Comparison of ENCODE assay signal across 31 cellular contexts in the genomic region with DNA sequence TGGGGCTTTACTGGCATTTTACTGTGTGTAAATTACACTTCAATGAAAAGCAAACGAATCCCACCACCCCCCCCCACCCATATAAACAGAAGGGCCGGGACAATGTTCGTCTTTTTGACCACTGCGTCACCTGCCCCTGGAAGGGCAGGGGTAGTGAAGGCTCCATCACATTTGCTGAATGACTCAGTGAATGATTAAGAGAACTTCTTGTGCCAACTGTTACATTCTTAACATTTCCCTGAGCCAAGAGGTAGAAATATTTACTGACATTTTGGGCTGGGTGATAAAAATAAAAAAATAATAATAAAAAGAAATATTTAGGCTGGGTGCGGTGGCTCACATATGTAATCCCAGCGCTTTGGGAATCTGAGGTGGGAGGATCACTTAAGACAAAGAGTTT. TPM values are rescaled to one million over a fixed set of nuclear protein-coding genes. Genes with fewer than 3 reads are reported as not detected.
A peak's percentile ranks its signal among the peaks of the same experiment; 100 is the strongest.
DNase-seq lines count a peak whose midpoint lies in the region; ATAC-seq, FAIRE-seq and TF ChIP-seq lines count a peak whose summit lies in the region.
"Had no signal": no experiment of that assay in that cellular context is flagged by ENCODE, and none has a peak within 500 bp of the region (broad histone marks: within the 10 kb centered on the region; RNA-seq: fewer than 3 reads in every experiment).

No MANE protein-coding gene starts in this region.

- H3K27me3 ChIP-seq in breast epithelium (no peaks in the 10 kb centered on the region), Karpas-422 (ENCODE audit: low read length) (no peaks in the 10 kb centered on the region)
- H3K27me3 ChIP-seq: adrenal gland, BLaER1, gastrocnemius medialis, stomach had no signal

- TF ChIP-seq POLR2A in breast epithelium (IDR thresholded peaks at IDR 0.05) (no peak), GM12891 (IDR thresholded peaks at IDR 0.05; ENCODE audit: low read depth, low read length) (no peak)

- no peaks in the 10 kb centered on the region for H3K9me2 ChIP-seq in Karpas-422 (replicated peaks; ENCODE audit: insufficient read depth, low read length)

- intact Hi-C loops in MCF 10A (cut with micrococcal nuclease) (no loop called here), breast epithelium (cut with DNase I; ENCODE audit: low total_unique reads) (no loop called here)

- no peaks in the 10 kb centered on the region for H3K79me2 ChIP-seq in Karpas-422 (ENCODE audit: low read length)

- no peaks in the 10 kb centered on the region for H3K27me3 Mint-ChIP-seq in MCF 10A (ENCODE audit: insufficient read depth, unreplicated experiment)

- TF ChIP-seq CTCF in MCF 10A (IDR thresholded peaks at IDR 0.05; ENCODE audit: unreplicated experiment) = no peak
- TF ChIP-seq CTCF in breast epithelium (IDR thresholded peaks at IDR 0.05) = no peak

- no peak for FAIRE-seq in GM12891 (lab: Jason Lieb, UNC)
- FAIRE-seq: endothelial cell of umbilical vein, GM19239, kidney had no signal

- H3K4me3 ChIP-seq in breast epithelium (no peak overlapping the region), Karpas-422 (ENCODE audit: low read length) (no peak overlapping the region)
- H3K4me3 ChIP-seq: adrenal gland, BLaER1, gastrocnemius medialis, stomach had no signal

- H3K9me3 Mint-ChIP-seq in MCF 10A (ENCODE audit: unreplicated experiment) = no peaks in the 10 kb centered on the region
- H3K9me3 Mint-ChIP-seq: activated B cell treated with CpG ODN at 0.5 μM for 24 hours had no signal

- no peak overlapping the region for H3K4me3 Mint-ChIP-seq in MCF 10A (ENCODE audit: unreplicated experiment)
- H3K4me3 Mint-ChIP-seq: activated B cell treated with CpG ODN at 0.5 μM for 24 hours had no signal

- H3K9me3 ChIP-seq in breast epithelium (no peaks in the 10 kb centered on the region), Karpas-422 (ENCODE audit: low read length) (no peaks in the 10 kb centered on the region)
- H3K9me3 ChIP-seq: adrenal gland, BLaER1, gastrocnemius medialis, stomach had no signal

- DNase-seq in MCF 10A (ENCODE audit: unreplicated experiment) (peak; percentile 55), breast epithelium (ENCODE audit: low spot score in 2 of 2) (no peak), astrocyte of the hippocampus (ENCODE audit: low read depth, low spot score) (peak; percentile 65), iris pigment epithelial cell (ENCODE audit: low read depth) (peak; percentile 38), UCSD-AML1 (lab: John Stamatoyannopoulos, UW; ENCODE audit: unreplicated experiment) (no peak), Karpas-422 (no peak), GM12891 (ENCODE audit: insufficient read length, low spot score) (no peak)
- DNase-seq: 8988T; activated B cell treated with CpG ODN at 0.5 μM for 24 hours; activated CD4-positive, alpha-beta T cell treated with anti-CD3 and anti-CD28 coated beads, Interleukin-2, amount 50 U/mL, for 48 hours; activated gamma-delta T cell; adrenal gland; caudate nucleus; COR-L47; DND-41; gastrocnemius medialis; kidney; mammary epithelial cell; NCI-H1417; NCI-H2107; NCI-H524; NK-92 treated with Interleukin-12 subunit alpha and Interleukin-12 subunit beta, amount 100 ng/mL, for 24 hours; nucleus accumbens; right cardiac atrium; stomach; trophoblast cell had no signal

- no peak for ATAC-seq in HG03354 (IDR thresholded peaks at IDR 0.05; ENCODE audit: poor library complexity, severe bottlenecking, unreplicated experiment)
- ATAC-seq: gastrocnemius medialis, right cardiac atrium had no signal

- POLR2A ChIA-PET in MCF 10A (lab: Yijun Ruan, JAX) = interaction anchor here (0.9 to 1.2 kb wide), 4 partner anchors 34 to 106 kb away, joined by 3 to 4 read pairs (median 3); a partner anchor contains a TSS

- no peaks in the 10 kb centered on the region for H4K20me1 ChIP-seq in Karpas-422 (ENCODE audit: insufficient read depth, low read depth, low read length)
- H4K20me1 ChIP-seq: BLaER1 had no signal

- no peak overlapping the region for H2AFZ ChIP-seq in Karpas-422 (ENCODE audit: low read length)

- H3K4me1 ChIP-seq in breast epithelium (no peaks in the 10 kb centered on the region), Karpas-422 (ENCODE audit: low read length) (no peaks in the 10 kb centered on the region)
- H3K4me1 ChIP-seq: adrenal gland, gastrocnemius medialis had no signal

- CTCF ChIA-PET in MCF 10A (lab: Yijun Ruan, JAX) = interaction anchor here (1.1 kb wide), 1 partner anchor 80 kb away, joined by 3 read pairs; no protein-coding TSS in a partner anchor

- H3K36me3 Mint-ChIP-seq in MCF 10A (ENCODE audit: insufficient read depth, unreplicated experiment) = no peaks in the 10 kb centered on the region

- no peak overlapping the region for H3K4me2 ChIP-seq in Karpas-422 (ENCODE audit: low read depth, low read length, poor library complexity, severe bottlenecking)
- H3K4me2 ChIP-seq: BLaER1 had no signal

- H3K27ac Mint-ChIP-seq in MCF 10A (ENCODE audit: low read depth, unreplicated experiment) = peak overlapping the region; percentile 88
- H3K27ac Mint-ChIP-seq: activated B cell treated with CpG ODN at 0.5 μM for 24 hours had no signal

- BruUV-seq in MCF 10A (replicated peaks; lab: Mats Ljungman, UMichigan) = no TSS peak

- H3K36me3 ChIP-seq in breast epithelium (no peaks in the 10 kb centered on the region), Karpas-422 (ENCODE audit: insufficient read depth, low read length) (no peaks in the 10 kb centered on the region)
- H3K36me3 ChIP-seq: adrenal gland, BLaER1, gastrocnemius medialis, stomach had no signal

- H3K4me1 Mint-ChIP-seq in MCF 10A (ENCODE audit: insufficient read depth, unreplicated experiment) = peaks cover 11% of the 10 kb centered on the region
- H3K4me1 Mint-ChIP-seq: activated B cell treated with CpG ODN at 0.5 μM for 24 hours had no signal

- H3K9ac ChIP-seq in Karpas-422 (ENCODE audit: low read length) = no peak overlapping the region
- H3K9ac ChIP-seq: BLaER1 had no signal

- H3K27ac ChIP-seq in breast epithelium = no peak overlapping the region
- H3K27ac ChIP-seq in Karpas-422 (ENCODE audit: low read length) = no peak overlapping the region
- H3K27ac ChIP-seq: adrenal gland, BLaER1, gastrocnemius medialis, stomach had no signal

TF ChIP-seq in GM12891, 5 proteins besides CTCF, POLR2A, EP300 and RAD21:
- TF ChIP-seq SPI1 (IDR thresholded peaks at IDR 0.05; ENCODE audit: low read depth, low read length) (no peak), TAF1 (IDR thresholded peaks at IDR 0.05; ENCODE audit: low read depth, low read length) (no peak), POU2F2 (IDR thresholded peaks at IDR 0.05; ENCODE audit: low read depth, low read length) (no peak), PAX5 (IDR thresholded peaks at IDR 0.05; ENCODE audit: insufficient read depth, low read length, severe bottlenecking) (no peak), POLR2AphosphoS5 (IDR thresholded peaks at IDR 0.05; ENCODE audit: low read depth, low read length) (no peak)

RNA-seq across cellular contexts. Expression of a gene that starts 24.1 kb away (rescaled TPM):
- total RNA-seq in MCF 10A (2022) (not detected in 2 replicates), breast epithelium (not detected)
- not detected in 2 replicates for total RNA-seq in Karpas-422 (2014; rRNA removed; shearing (Covaris generic); ENCODE audit: low replicate concordance)
- 0.06 TPM for polyA plus RNA-seq in GM12891 (2012; ENCODE audit: low read depth, missing spikeins)
- total RNA-seq: dermis microvascular lymphatic vessel endothelial cell, endothelial cell of umbilical vein had no signal
- polyA plus RNA-seq: endothelial cell of umbilical vein, mammary epithelial cell, stomach had no signal

RNA-seq across cellular contexts. Expression of a gene that starts 34.4 kb away (rescaled TPM):
- 28.0 and 42.1 TPM in 2 replicates for total RNA-seq in MCF 10A (2022)
- total RNA-seq in breast epithelium = 10 to 100 TPM in 1 of 3 donors, 1 to 10 TPM in 2; 5.8 to 11.3 (median 7.2) TPM
- 10.0 and 30.6 TPM in 2 replicates for total RNA-seq in Karpas-422 (2014; rRNA removed; shearing (Covaris generic); ENCODE audit: low replicate concordance)
- 20.7 TPM for polyA plus RNA-seq in GM12891 (2012; ENCODE audit: low read depth, missing spikeins)

RNA-seq across cellular contexts. Expression of a gene that starts 41.7 kb away (rescaled TPM):
- total RNA-seq in MCF 10A (2022) = 6.0 and 8.0 TPM in 2 replicates
- total RNA-seq in breast epithelium = 1 to 10 TPM; 9.1 to 9.9 (median 9.5) TPM
- not detected in 2 replicates for total RNA-seq in Karpas-422 (2014; rRNA removed; shearing (Covaris generic); ENCODE audit: low replicate concordance)
- polyA plus RNA-seq in GM12891 (2012; ENCODE audit: low read depth, missing spikeins) = 24.6 TPM

RNA-seq across cellular contexts. Expression of a gene that starts 44.4 kb away (rescaled TPM):
- total RNA-seq in MCF 10A (2022) = 61.3 and 62.9 TPM in 2 replicates
- 10 to 100 TPM; 26.7 to 28.5 (median 27.9) TPM for total RNA-seq in breast epithelium
- 16.8 and 23.0 TPM in 2 replicates for total RNA-seq in Karpas-422 (2014; rRNA removed; shearing (Covaris generic); ENCODE audit: low replicate concordance)
- polyA plus RNA-seq in GM12891 (2012; ENCODE audit: low read depth, missing spikeins) = 29.2 TPM

Comparison
In these comparisons a context has a peak if more than half of its experiments do, and no peak if none do; other contexts are left out.
1. DNase-seq: peak in MCF 10A (single experiment), astrocyte of the hippocampus (single experiment) and iris pigment epithelial cell (single experiment); none in breast epithelium (0 of 2), UCSD-AML1 (single experiment), Karpas-422 (single experiment) and GM12891 (single experiment).